Comparison of ENCODE assay signal across 1 cellular context in the genomic region with DNA sequence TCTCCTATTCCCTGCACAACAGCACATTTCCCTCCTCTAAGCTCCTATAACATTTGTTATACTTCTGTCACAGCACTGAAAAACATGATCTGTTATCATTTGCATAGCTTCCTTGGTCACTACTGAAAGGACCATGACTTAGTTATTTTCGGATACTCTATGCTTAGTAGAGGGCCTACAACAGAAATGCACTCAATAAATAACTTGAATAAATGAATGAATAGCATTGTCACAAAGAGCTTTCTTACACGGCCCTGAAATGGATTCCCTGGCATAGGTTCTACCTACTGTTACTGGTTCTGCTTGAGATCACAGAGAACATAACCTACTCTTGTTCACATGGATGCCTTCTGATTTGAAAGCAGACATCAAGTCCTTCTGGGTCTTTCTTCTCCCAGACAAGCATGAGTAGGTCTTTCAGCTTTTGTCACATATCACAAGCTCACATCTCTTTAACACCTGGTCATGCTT.
TF ChIP-seq lines count a peak whose summit lies in the region.

No MANE protein-coding gene starts in this region.

TF ChIP-seq in GM23338, 12 proteins besides CTCF, POLR2A, EP300 and RAD21 (continued from another document):
- TF ChIP-seq, protein P1, sequence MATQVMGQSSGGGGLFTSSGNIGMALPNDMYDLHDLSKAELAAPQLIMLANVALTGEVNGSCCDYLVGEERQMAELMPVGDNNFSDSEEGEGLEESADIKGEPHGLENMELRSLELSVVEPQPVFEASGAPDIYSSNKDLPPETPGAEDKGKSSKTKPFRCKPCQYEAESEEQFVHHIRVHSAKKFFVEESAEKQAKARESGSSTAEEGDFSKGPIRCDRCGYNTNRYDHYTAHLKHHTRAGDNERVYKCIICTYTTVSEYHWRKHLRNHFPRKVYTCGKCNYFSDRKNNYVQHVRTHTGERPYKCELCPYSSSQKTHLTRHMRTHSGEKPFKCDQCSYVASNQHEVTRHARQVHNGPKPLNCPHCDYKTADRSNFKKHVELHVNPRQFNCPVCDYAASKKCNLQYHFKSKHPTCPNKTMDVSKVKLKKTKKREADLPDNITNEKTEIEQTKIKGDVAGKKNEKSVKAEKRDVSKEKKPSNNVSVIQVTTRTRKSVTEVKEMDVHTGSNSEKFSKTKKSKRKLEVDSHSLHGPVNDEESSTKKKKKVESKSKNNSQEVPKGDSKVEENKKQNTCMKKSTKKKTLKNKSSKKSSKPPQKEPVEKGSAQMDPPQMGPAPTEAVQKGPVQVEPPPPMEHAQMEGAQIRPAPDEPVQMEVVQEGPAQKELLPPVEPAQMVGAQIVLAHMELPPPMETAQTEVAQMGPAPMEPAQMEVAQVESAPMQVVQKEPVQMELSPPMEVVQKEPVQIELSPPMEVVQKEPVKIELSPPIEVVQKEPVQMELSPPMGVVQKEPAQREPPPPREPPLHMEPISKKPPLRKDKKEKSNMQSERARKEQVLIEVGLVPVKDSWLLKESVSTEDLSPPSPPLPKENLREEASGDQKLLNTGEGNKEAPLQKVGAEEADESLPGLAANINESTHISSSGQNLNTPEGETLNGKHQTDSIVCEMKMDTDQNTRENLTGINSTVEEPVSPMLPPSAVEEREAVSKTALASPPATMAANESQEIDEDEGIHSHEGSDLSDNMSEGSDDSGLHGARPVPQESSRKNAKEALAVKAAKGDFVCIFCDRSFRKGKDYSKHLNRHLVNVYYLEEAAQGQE (IDR thresholded peaks at IDR 0.05; ENCODE audit: unreplicated experiment): no peak
TF ChIP-seq in GM23338: peak in this region for 0.
